1 cellular context compared by ENCODE assay signal in the genomic region with DNA sequence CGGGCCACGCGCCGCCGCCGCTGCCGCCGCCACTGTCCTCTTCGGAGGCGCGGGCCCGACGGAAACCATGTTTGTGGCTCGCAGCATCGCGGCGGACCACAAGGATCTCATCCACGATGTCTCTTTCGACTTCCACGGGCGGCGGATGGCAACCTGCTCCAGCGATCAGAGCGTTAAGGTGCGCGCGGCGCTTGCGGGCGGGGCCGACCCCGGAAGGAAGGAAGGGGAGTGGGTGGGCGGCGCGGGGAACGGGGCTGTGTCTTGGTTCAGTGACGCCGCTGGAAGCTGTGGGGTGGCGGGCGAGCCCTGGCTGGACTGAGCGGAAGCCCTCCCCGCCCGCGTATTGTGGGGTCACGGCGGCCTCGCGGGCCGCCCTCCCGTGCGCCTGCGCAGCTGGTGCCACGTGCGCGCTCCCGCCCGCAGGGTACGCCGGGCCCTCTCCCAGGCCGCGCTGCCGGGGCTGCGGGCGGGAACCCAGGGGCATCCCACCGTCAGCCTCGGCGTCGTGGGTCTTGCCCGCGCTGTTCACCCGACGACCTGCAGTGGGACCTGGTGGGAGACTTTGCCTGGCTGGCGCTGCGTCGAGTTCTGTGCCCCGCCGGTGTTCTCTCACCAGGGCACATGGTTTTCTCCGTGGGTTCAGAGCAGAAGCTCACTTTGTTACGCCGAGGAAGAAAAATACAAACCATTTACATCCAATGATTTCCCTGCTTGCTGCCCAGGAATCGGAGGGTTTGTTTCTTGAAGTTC.
A peak's percentile ranks its signal among the peaks of the same experiment; 100 is the strongest.
TF ChIP-seq lines count a peak whose summit lies in the region.

No MANE protein-coding gene starts in this region.

TF ChIP-seq in K562, 482 proteins besides CTCF, POLR2A, EP300 and RAD21 (continued from another document and continues in another):
- TF ChIP-seq, protein P1, sequence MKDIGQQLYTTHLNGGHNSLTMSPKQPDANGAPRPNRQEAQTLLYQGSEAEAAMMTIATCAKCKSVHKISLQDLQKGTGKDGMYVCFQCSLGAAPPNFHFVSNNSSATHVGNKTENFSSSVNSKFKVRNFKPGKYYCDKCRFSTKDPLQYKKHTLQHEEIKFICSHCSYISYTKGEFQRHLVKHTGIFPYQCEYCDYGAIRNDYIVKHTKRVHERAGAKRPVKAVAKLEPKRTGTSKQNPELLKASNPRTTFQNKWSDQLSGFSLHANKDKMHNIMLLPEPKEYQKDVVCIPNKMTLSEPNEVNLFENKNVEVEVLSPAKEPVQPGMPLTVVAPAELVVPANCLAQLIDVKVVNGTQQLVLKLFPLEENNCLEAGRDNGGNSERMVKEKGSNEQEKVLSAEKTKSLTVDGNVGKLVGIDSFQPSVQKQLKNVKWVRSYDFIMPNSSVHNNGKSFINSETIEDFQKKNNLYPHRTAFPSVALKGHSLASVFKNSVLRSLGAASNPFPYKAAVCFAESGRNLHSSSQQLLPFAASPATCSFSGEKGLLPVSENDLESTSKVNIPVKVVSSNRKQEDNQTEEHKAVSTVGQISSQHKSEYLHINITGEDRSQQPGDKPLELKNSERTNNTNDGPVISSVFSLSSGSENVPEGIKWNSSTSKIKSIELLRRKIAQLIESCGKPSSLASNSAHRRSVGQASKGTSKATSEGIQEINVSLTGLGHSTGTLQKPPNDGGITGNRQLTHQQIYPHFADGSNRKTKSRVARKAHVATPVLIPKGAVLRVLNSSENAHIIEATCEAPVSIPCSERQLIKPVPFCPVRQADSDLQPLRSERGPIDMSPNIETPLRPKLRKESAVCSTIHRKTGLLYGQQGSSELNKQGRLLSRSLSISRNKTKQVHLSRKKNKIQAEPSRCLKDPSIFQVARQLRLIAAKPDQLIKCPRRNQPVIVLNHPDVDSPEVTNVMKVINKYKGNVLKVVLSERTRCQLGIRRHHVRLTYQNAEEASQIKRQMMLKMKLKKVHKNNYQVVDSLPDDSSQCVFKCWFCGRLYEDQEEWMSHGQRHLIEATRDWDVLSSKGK (CRISPR knock-in tag; IDR thresholded peaks at IDR 0.05): no peak
- TF ChIP-seq, protein P2, sequence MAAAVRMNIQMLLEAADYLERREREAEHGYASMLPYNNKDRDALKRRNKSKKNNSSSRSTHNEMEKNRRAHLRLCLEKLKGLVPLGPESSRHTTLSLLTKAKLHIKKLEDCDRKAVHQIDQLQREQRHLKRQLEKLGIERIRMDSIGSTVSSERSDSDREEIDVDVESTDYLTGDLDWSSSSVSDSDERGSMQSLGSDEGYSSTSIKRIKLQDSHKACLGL (CRISPR knock-in tag; IDR thresholded peaks at IDR 0.05; ENCODE audit: borderline replicate concordance, poor library complexity, severe bottlenecking): peak; percentile 42
- TF ChIP-seq BRD9 (IDR thresholded peaks at IDR 0.05; ENCODE audit: low read depth, partially characterized antibody) (no peak), FOS (IDR thresholded peaks at IDR 0.05; ENCODE audit: extremely low read depth, insufficient read length) (no peak), SREBF1 (IDR thresholded peaks at IDR 0.05; ENCODE audit: borderline replicate concordance, low read depth, low read length) (no peak), MIER1 (IDR thresholded peaks at IDR 0.05; ENCODE audit: low read depth) (no peak), KAT7 (CRISPR knock-in tag; IDR thresholded peaks at IDR 0.05; ENCODE audit: borderline replicate concordance) (no peak), STAT5A (IDR thresholded peaks at IDR 0.05; ENCODE audit: borderline replicate concordance, low read length) (no peak; the same call in 1 of the 2 replicates), NCOA4 (IDR thresholded peaks at IDR 0.05; ENCODE audit: partially characterized antibody) (no peak), SNRNP70 (optimal IDR thresholded peaks at IDR 0.05; ENCODE audit: low read depth, low read length) (no peak), ZNF696 (CRISPR knock-in tag; conservative IDR thresholded peaks at IDR 0.05) (no peak), CTBP1 (IDR thresholded peaks at IDR 0.05; ENCODE audit: borderline replicate concordance) (peak; percentile 79), ZNF584 (CRISPR knock-in tag; IDR thresholded peaks at IDR 0.05; ENCODE audit: low read depth) (peak; percentile 83), XRCC5 (IDR thresholded peaks at IDR 0.05; ENCODE audit: low read depth, low read length) (0 out of 2 replicates have a peak, but pooled peaks have one; percentile 17), ZNF561 (CRISPR knock-in tag; conservative IDR thresholded peaks at IDR 0.05) (no peak; the same call in 1 of the 2 replicates), ZNF41 (CRISPR knock-in tag; conservative IDR thresholded peaks at IDR 0.05) (peak; percentile 49; the same call in 1 of the 2 replicates), ZNF165 (CRISPR knock-in tag; IDR thresholded peaks at IDR 0.05; ENCODE audit: borderline replicate concordance) (no peak), ZFPM2 (CRISPR knock-in tag; IDR thresholded peaks at IDR 0.05) (no peak), STAT5B (CRISPR knock-in tag; IDR thresholded peaks at IDR 0.05) (no peak), ZFP1 (CRISPR knock-in tag; IDR thresholded peaks at IDR 0.05) (no peak), RBM25 (IDR thresholded peaks at IDR 0.05; ENCODE audit: low read depth, low read length, severe bottlenecking) (no peak), ZNF224 (CRISPR knock-in tag; IDR thresholded peaks at IDR 0.05) (peak; percentile 93; the same call in 1 of the 2 replicates), SRSF9 (IDR thresholded peaks at IDR 0.05; ENCODE audit: borderline replicate concordance, low read depth, low read length) (no peak), ZNF133 (CRISPR knock-in tag; IDR thresholded peaks at IDR 0.05) (no peak), ZNF134 (CRISPR knock-in tag; conservative IDR thresholded peaks at IDR 0.05) (no peak; the same call in 1 of the 2 replicates), RBM34 (IDR thresholded peaks at IDR 0.05; ENCODE audit: borderline replicate concordance, insufficient read depth, low read length) (no peak; the same call in 1 of the 2 replicates), ZNF316 (IDR thresholded peaks at IDR 0.05) (0 out of 2 replicates have a peak, but pooled peaks have one; percentile 16), DIDO1 (tag; IDR thresholded peaks at IDR 0.05; ENCODE audit: low read depth) (no peak), MAZ (CRISPR knock-in tag; conservative IDR thresholded peaks at IDR 0.05 in 1 of 2, IDR thresholded peaks at IDR 0.05 in 1 of 2) (peak; percentile 73 to 92), ZNF644 (tag; IDR thresholded peaks at IDR 0.05; ENCODE audit: low read depth) (0 out of 2 replicates have a peak, but pooled peaks have one; percentile 67), NFIX (CRISPR knock-in tag; IDR thresholded peaks at IDR 0.05; ENCODE audit: low read depth) (no peak), ZNF124 (CRISPR knock-in tag; IDR thresholded peaks at IDR 0.05) (peak; percentile 72; the same call in 1 of the 2 replicates), PTTG1 (tag; IDR thresholded peaks at IDR 0.05; ENCODE audit: low read depth) (peak; percentile 20; the same call in 1 of the 2 replicates), NR2F6 (CRISPR knock-in tag; IDR thresholded peaks at IDR 0.05) (no peak), ZNF436 (CRISPR knock-in tag; IDR thresholded peaks at IDR 0.05) (no peak), PPARD (CRISPR knock-in tag; IDR thresholded peaks at IDR 0.05) (no peak), BHLHE40 (IDR thresholded peaks at IDR 0.05; ENCODE audit: low read length) (peak; percentile 83), ZNF551 (CRISPR knock-in tag; IDR thresholded peaks at IDR 0.05) (no peak), ZBED1 (IDR thresholded peaks at IDR 0.05) (no peak), TBP (optimal IDR thresholded peaks at IDR 0.05; ENCODE audit: low read depth, low read length) (peak; percentile 64), TARDBP (IDR thresholded peaks at IDR 0.05) (peak; percentile 55; the same call in 1 of the 2 replicates), HDAC2 (IDR thresholded peaks at IDR 0.05) (0 out of 2 replicates have a peak, but pooled peaks have one; percentile 6)
- TF ChIP-seq, protein P3, sequence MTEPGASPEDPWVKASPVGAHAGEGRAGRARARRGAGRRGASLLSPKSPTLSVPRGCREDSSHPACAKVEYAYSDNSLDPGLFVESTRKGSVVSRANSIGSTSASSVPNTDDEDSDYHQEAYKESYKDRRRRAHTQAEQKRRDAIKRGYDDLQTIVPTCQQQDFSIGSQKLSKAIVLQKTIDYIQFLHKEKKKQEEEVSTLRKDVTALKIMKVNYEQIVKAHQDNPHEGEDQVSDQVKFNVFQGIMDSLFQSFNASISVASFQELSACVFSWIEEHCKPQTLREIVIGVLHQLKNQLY (CRISPR knock-in tag; conservative IDR thresholded peaks at IDR 0.05): peak; percentile 52 to 88; a peak in 3 of 4 replicates
- TF ChIP-seq, protein P4, sequence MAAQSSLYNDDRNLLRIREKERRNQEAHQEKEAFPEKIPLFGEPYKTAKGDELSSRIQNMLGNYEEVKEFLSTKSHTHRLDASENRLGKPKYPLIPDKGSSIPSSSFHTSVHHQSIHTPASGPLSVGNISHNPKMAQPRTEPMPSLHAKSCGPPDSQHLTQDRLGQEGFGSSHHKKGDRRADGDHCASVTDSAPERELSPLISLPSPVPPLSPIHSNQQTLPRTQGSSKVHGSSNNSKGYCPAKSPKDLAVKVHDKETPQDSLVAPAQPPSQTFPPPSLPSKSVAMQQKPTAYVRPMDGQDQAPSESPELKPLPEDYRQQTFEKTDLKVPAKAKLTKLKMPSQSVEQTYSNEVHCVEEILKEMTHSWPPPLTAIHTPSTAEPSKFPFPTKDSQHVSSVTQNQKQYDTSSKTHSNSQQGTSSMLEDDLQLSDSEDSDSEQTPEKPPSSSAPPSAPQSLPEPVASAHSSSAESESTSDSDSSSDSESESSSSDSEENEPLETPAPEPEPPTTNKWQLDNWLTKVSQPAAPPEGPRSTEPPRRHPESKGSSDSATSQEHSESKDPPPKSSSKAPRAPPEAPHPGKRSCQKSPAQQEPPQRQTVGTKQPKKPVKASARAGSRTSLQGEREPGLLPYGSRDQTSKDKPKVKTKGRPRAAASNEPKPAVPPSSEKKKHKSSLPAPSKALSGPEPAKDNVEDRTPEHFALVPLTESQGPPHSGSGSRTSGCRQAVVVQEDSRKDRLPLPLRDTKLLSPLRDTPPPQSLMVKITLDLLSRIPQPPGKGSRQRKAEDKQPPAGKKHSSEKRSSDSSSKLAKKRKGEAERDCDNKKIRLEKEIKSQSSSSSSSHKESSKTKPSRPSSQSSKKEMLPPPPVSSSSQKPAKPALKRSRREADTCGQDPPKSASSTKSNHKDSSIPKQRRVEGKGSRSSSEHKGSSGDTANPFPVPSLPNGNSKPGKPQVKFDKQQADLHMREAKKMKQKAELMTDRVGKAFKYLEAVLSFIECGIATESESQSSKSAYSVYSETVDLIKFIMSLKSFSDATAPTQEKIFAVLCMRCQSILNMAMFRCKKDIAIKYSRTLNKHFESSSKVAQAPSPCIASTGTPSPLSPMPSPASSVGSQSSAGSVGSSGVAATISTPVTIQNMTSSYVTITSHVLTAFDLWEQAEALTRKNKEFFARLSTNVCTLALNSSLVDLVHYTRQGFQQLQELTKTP (IDR thresholded peaks at IDR 0.05; ENCODE audit: low read depth in 1 of 2, partially characterized antibody in 2 of 2): no peak
- TF ChIP-seq, protein P5, sequence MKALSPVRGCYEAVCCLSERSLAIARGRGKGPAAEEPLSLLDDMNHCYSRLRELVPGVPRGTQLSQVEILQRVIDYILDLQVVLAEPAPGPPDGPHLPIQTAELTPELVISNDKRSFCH (CRISPR knock-in tag; IDR thresholded peaks at IDR 0.05): no peak
- TF ChIP-seq, protein P5 (tag; IDR thresholded peaks at IDR 0.05): peak; percentile 94
- TF ChIP-seq, protein P6, sequence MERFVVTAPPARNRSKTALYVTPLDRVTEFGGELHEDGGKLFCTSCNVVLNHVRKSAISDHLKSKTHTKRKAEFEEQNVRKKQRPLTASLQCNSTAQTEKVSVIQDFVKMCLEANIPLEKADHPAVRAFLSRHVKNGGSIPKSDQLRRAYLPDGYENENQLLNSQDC (CRISPR knock-in tag; IDR thresholded peaks at IDR 0.05): peak; percentile 87
- TF ChIP-seq, protein P7, sequence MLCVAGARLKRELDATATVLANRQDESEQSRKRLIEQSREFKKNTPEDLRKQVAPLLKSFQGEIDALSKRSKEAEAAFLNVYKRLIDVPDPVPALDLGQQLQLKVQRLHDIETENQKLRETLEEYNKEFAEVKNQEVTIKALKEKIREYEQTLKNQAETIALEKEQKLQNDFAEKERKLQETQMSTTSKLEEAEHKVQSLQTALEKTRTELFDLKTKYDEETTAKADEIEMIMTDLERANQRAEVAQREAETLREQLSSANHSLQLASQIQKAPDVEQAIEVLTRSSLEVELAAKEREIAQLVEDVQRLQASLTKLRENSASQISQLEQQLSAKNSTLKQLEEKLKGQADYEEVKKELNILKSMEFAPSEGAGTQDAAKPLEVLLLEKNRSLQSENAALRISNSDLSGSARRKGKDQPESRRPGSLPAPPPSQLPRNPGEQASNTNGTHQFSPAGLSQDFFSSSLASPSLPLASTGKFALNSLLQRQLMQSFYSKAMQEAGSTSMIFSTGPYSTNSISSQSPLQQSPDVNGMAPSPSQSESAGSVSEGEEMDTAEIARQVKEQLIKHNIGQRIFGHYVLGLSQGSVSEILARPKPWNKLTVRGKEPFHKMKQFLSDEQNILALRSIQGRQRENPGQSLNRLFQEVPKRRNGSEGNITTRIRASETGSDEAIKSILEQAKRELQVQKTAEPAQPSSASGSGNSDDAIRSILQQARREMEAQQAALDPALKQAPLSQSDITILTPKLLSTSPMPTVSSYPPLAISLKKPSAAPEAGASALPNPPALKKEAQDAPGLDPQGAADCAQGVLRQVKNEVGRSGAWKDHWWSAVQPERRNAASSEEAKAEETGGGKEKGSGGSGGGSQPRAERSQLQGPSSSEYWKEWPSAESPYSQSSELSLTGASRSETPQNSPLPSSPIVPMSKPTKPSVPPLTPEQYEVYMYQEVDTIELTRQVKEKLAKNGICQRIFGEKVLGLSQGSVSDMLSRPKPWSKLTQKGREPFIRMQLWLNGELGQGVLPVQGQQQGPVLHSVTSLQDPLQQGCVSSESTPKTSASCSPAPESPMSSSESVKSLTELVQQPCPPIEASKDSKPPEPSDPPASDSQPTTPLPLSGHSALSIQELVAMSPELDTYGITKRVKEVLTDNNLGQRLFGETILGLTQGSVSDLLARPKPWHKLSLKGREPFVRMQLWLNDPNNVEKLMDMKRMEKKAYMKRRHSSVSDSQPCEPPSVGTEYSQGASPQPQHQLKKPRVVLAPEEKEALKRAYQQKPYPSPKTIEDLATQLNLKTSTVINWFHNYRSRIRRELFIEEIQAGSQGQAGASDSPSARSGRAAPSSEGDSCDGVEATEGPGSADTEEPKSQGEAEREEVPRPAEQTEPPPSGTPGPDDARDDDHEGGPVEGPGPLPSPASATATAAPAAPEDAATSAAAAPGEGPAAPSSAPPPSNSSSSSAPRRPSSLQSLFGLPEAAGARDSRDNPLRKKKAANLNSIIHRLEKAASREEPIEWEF (CRISPR knock-in tag; IDR thresholded peaks at IDR 0.05): peak; percentile 93
- TF ChIP-seq, protein P8, sequence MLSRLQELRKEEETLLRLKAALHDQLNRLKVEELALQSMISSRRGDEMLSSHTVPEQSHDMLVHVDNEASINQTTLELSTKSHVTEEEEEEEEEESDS (CRISPR knock-in tag; IDR thresholded peaks at IDR 0.05): no peak
- TF ChIP-seq, protein P9, sequence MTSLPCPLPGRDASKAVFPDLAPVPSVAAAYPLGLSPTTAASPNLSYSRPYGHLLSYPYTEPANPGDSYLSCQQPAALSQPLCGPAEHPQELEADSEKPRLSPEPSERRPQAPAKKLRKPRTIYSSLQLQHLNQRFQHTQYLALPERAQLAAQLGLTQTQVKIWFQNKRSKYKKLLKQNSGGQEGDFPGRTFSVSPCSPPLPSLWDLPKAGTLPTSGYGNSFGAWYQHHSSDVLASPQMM (CRISPR knock-in tag; IDR thresholded peaks at IDR 0.05): no peak
